Comparison of ENCODE assay signal across 13 cellular contexts in the genomic region with DNA sequence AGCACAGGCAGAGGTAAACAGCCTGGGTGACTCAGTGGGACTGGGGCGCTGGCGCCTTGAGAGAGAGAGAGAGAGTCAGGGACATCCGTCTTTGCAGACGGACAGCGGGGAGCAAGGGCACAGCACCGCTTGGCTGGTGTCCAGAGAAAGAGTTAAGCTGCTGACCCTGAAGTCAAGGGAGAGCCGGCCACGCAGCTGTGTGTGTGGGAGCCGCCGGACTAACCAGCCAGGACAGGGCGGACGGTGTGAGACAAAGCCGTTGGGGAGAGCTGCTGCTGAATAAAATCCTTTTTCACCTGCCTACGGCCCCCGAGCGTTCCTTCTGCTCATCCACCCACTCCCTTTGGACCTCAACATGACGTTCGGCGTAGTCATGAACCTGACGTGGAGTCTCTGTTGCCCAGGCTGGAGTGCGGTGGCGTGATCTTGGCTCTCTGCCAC. TPM values are rescaled to one million over a fixed set of nuclear protein-coding genes. Genes with fewer than 3 reads are reported as not detected.
DNase-seq lines count a peak whose midpoint lies in the region; ATAC-seq and TF ChIP-seq lines count a peak whose summit lies in the region.
"Had no signal": no experiment of that assay in that cellular context is flagged by ENCODE, and none has a peak within 500 bp of the region (broad histone marks: within the 10 kb centered on the region; RNA-seq: fewer than 3 reads in every experiment).

No MANE protein-coding gene starts in this region.

- H4K91ac ChIP-seq in neuronal stem cell (ENCODE audit: low read depth, low read length, poor library complexity), result no peak overlapping the region

- H3K27ac Mint-ChIP-seq in progenitor cell of endocrine pancreas, result no peak overlapping the region
- no peak overlapping the region for H3K27ac Mint-ChIP-seq in activated T-cell treated with anti-CD3 and anti-CD28 coated beads, Interleukin-2, amount 50 U/mL, for 24 hours
- H3K27ac Mint-ChIP-seq: activated CD8-positive, alpha-beta memory T cell treated with anti-CD3 and anti-CD28 coated beads, Interleukin-2, amount 10 ng/mL, durations not matched to agents 7 days and 5 days; activated naive CD8-positive, alpha-beta T cell treated with anti-CD3 and anti-CD28 coated beads for 36 hours had no signal

- WGBS in SK-N-SH (ENCODE audit: low lambda C conversion rate), result 83% methylated on average over 19 of the region's 22 CpGs
- no CpG with 5 or more reads among the region's 22 CpGs for WGBS in neuronal stem cell (ENCODE audit: extremely low coverage in 2 of 2, insufficient read length in 2 of 2, insufficient replicate concordance in 1 of 2), 2 donors
- WGBS in aorta, 2 donors, result 43 to 48% methylated on average over 22 of the region's 22 CpGs

- no peak overlapping the region for H3K4me2 ChIP-seq in SK-N-SH
- no peak overlapping the region for H3K4me2 ChIP-seq in neuronal stem cell (ENCODE audit: insufficient read depth, low read length, poor library complexity, severe bottlenecking)

- peaks cover 7% of the 10 kb centered on the region for H3K79me1 ChIP-seq in neuronal stem cell (ENCODE audit: low read depth, low read length)

- H3K4me1 Mint-ChIP-seq in progenitor cell of endocrine pancreas (ENCODE audit: low read depth), result no peaks in the 10 kb centered on the region
- H3K4me1 Mint-ChIP-seq in activated T-cell treated with anti-CD3 and anti-CD28 coated beads, Interleukin-2, amount 50 U/mL, for 24 hours (ENCODE audit: low read depth), result peaks cover 7% of the 10 kb centered on the region
- H3K4me1 Mint-ChIP-seq: activated CD8-positive, alpha-beta memory T cell treated with anti-CD3 and anti-CD28 coated beads, Interleukin-2, amount 10 ng/mL, durations not matched to agents 7 days and 5 days; activated naive CD8-positive, alpha-beta T cell treated with anti-CD3 and anti-CD28 coated beads for 36 hours had no signal

- no peaks in the 10 kb centered on the region for H3F3A ChIP-seq in SK-N-SH (replicated peaks; ENCODE audit: insufficient read depth)

- H2BK120ac ChIP-seq in neuronal stem cell (ENCODE audit: low read depth, low read length), result no peak overlapping the region

- no peak overlapping the region for H3K14ac ChIP-seq in neuronal stem cell (ENCODE audit: low read length)

- H3K9me2 ChIP-seq in SK-N-SH, result no peaks in the 10 kb centered on the region

- H2AFZ ChIP-seq in SK-N-SH (ENCODE audit: low read depth), result no peak overlapping the region
- H2AFZ ChIP-seq in neuronal stem cell (ENCODE audit: low read length), result no peak overlapping the region

- H2BK15ac ChIP-seq in neuronal stem cell (ENCODE audit: low read length), result no peak overlapping the region

- H4K8ac ChIP-seq in neuronal stem cell (ENCODE audit: low read depth, low read length), result no peak overlapping the region

- no peaks in the 10 kb centered on the region for H3K36me3 Mint-ChIP-seq in progenitor cell of endocrine pancreas (ENCODE audit: insufficient read depth)
- H3K36me3 Mint-ChIP-seq in activated T-cell treated with anti-CD3 and anti-CD28 coated beads, Interleukin-2, amount 50 U/mL, for 24 hours (ENCODE audit: low read depth), result no peaks in the 10 kb centered on the region
- H3K36me3 Mint-ChIP-seq: activated CD8-positive, alpha-beta memory T cell treated with anti-CD3 and anti-CD28 coated beads, Interleukin-2, amount 10 ng/mL, durations not matched to agents 7 days and 5 days; activated naive CD8-positive, alpha-beta T cell treated with anti-CD3 and anti-CD28 coated beads for 36 hours had no signal

- no peak for TF ChIP-seq EP300 in SK-N-SH (IDR thresholded peaks at IDR 0.05; ENCODE audit: borderline replicate concordance in 1 of 2, low read depth in 1 of 2, low read length in 1 of 2)

- no peak overlapping the region for H3K23ac ChIP-seq in neuronal stem cell (ENCODE audit: low read depth, low read length, poor library complexity)

- no peak for TF ChIP-seq RAD21 in SK-N-SH (IDR thresholded peaks at IDR 0.05; ENCODE audit: low read length)

- H3K9me3 ChIP-seq in SK-N-SH (no peaks in the 10 kb centered on the region), neuronal stem cell (replicated peaks in 1 of 2; ENCODE audit: control insufficient read depth in 2 of 2, insufficient read depth in 1 of 2, low read depth in 1 of 2, low read length in 2 of 2) (no peaks in the 10 kb centered on the region), aorta (ENCODE audit: control insufficient read depth, low read length) (no peaks in the 10 kb centered on the region)
- H3K9me3 ChIP-seq: tibial artery had no signal

- H2AK5ac ChIP-seq in neuronal stem cell (ENCODE audit: low read depth, low read length), result peak overlapping the region; percentile 5

- no peaks in the 10 kb centered on the region; a peak in 1 of 4 replicates for H3K4me1 ChIP-seq in SK-N-SH (ENCODE audit: control insufficient read depth in 1 of 2, insufficient read depth in 2 of 2, low read depth in 1 of 2, low read length in 1 of 2)
- peaks cover 0 to 6% of the 10 kb centered on the region in 2 donors for H3K4me1 ChIP-seq in neuronal stem cell (ENCODE audit: control insufficient read depth in 2 of 2, insufficient read depth in 1 of 2, low read depth in 1 of 2, low read length in 2 of 2)
- no peaks in the 10 kb centered on the region for H3K4me1 ChIP-seq in aorta (ENCODE audit: control insufficient read depth in 1 of 2, insufficient read depth in 2 of 2, low read length in 2 of 2)

- intact Hi-C loops in Right ventricle myocardium superior (cut with DNase I) (no loop called here), aorta (cut with DNase I) (no loop called here)

- H3K4me3 ChIP-seq in SK-N-SH (ENCODE audit: low read depth in 2 of 2, low read length in 1 of 2) (no peak overlapping the region), neuronal stem cell (ENCODE audit: low read length in 2 of 2) (no peak overlapping the region), aorta (ENCODE audit: low read length in 2 of 2) (no peak overlapping the region)
- H3K4me3 ChIP-seq: tibial artery had no signal

- H3K9ac ChIP-seq in SK-N-SH, result no peak overlapping the region
- H3K9ac ChIP-seq in neuronal stem cell (ENCODE audit: low read depth, low read length, poor library complexity), result no peak overlapping the region

- H3K79me2 ChIP-seq in SK-N-SH (ENCODE audit: insufficient read depth), result no peaks in the 10 kb centered on the region

- H3K27me3 ChIP-seq in SK-N-SH (ENCODE audit: insufficient read depth), result no peaks in the 10 kb centered on the region
- peaks cover 0 to 44% (median 0%) of the 10 kb centered on the region in 3 experiments for H3K27me3 ChIP-seq in neuronal stem cell (ENCODE audit: control insufficient read depth in 3 of 3, insufficient read depth in 3 of 3, low read depth in 1 of 3, low read length in 3 of 3)
- H3K27me3 ChIP-seq in aorta (ENCODE audit: control insufficient read depth in 1 of 2, insufficient read depth in 2 of 2, low read length in 1 of 2), result peaks cover 0 to 1% of the 10 kb centered on the region in 2 donors

- TF ChIP-seq CTCF in SK-N-SH (IDR thresholded peaks at IDR 0.05) (no peak), progenitor cell of endocrine pancreas (IDR thresholded peaks at IDR 0.05; ENCODE audit: unreplicated experiment) (no peak)

- H3K4me3 Mint-ChIP-seq in progenitor cell of endocrine pancreas (ENCODE audit: low read depth), result no peak overlapping the region
- H3K4me3 Mint-ChIP-seq in activated T-cell treated with anti-CD3 and anti-CD28 coated beads, Interleukin-2, amount 50 U/mL, for 24 hours, result no peak overlapping the region
- H3K4me3 Mint-ChIP-seq: activated CD8-positive, alpha-beta memory T cell treated with anti-CD3 and anti-CD28 coated beads, Interleukin-2, amount 10 ng/mL, durations not matched to agents 7 days and 5 days; activated naive CD8-positive, alpha-beta T cell treated with anti-CD3 and anti-CD28 coated beads for 36 hours had no signal

- no peaks in the 10 kb centered on the region for H4K20me1 ChIP-seq in SK-N-SH (ENCODE audit: insufficient read depth)

- CTCF ChIA-PET in SK-N-SH (lab: Yijun Ruan, JAX), result interaction anchor here (0.8 to 1.7 kb wide), 4 partner anchors 19 to 55 kb away, joined by 3 to 5 read pairs (median 3); no protein-coding TSS in a partner anchor

- no peaks in the 10 kb centered on the region for H3K9me3 Mint-ChIP-seq in progenitor cell of endocrine pancreas (ENCODE audit: low read depth)
- no peaks in the 10 kb centered on the region for H3K9me3 Mint-ChIP-seq in activated T-cell treated with anti-CD3 and anti-CD28 coated beads, Interleukin-2, amount 50 U/mL, for 24 hours
- H3K9me3 Mint-ChIP-seq: activated naive CD8-positive, alpha-beta T cell treated with anti-CD3 and anti-CD28 coated beads for 36 hours had no signal

- H2BK5ac ChIP-seq in neuronal stem cell (ENCODE audit: low read length), result no peak overlapping the region

- no peak overlapping the region for H3K18ac ChIP-seq in neuronal stem cell (ENCODE audit: low read length)

- POLR2A ChIA-PET in SK-N-SH (lab: Yijun Ruan, JAX), result no interaction called here

- no peaks in the 10 kb centered on the region for H3K27me3 Mint-ChIP-seq in progenitor cell of endocrine pancreas
- H3K27me3 Mint-ChIP-seq in activated T-cell treated with anti-CD3 and anti-CD28 coated beads, Interleukin-2, amount 50 U/mL, for 24 hours, result peaks cover 28% of the 10 kb centered on the region

- peak; percentile 38 for DNase-seq in SK-N-SH
- peak; percentile 61 for DNase-seq in Right ventricle myocardium superior
- no peak for DNase-seq in neuronal stem cell (ENCODE audit: low spot score)
- DNase-seq in aorta, result no peak
- DNase-seq in progenitor cell of endocrine pancreas (ENCODE audit: low spot score, unreplicated experiment), result no peak
- DNase-seq in activated T-cell treated with anti-CD3 and anti-CD28 coated beads, Interleukin-2, amount 50 U/mL, for 24 hours, result no peak
- DNase-seq in occipital lobe (lab: John Stamatoyannopoulos, UW), result no peak
- DNase-seq: activated CD8-positive, alpha-beta memory T cell treated with anti-CD3 and anti-CD28 coated beads, Interleukin-2, amount 10 ng/mL, durations not matched to agents 7 days and 5 days; activated naive CD8-positive, alpha-beta T cell treated with anti-CD3 and anti-CD28 coated beads for 36 hours; tibial artery had no signal

- H3K27ac ChIP-seq in SK-N-SH (ENCODE audit: low read depth in 2 of 2, low read length in 1 of 2) (no peak overlapping the region), neuronal stem cell (replicated peaks; ENCODE audit: low read length) (no peak overlapping the region), aorta (ENCODE audit: low read depth in 1 of 2, low read length in 2 of 2) (no peak overlapping the region)
- H3K27ac ChIP-seq: RWPE1, tibial artery had no signal

- ATAC-seq in SK-N-SH treated with all-trans-retinoic acid at 6 μM for 48 hours (no peak), Right ventricle myocardium superior (ENCODE audit: poor library complexity) (peak; percentile 64), aorta (ENCODE audit: low FRiP score) (peak; percentile 14)
- ATAC-seq: activated CD8-positive, alpha-beta memory T cell treated with anti-CD3 and anti-CD28 coated beads, Interleukin-2, amount 10 ng/mL, durations not matched to agents 7 days and 5 days had no signal

- H2BK12ac ChIP-seq in neuronal stem cell (ENCODE audit: low read length), result no peak overlapping the region

- H3K36me3 ChIP-seq in SK-N-SH (replicated peaks in 1 of 2; ENCODE audit: control insufficient read depth in 1 of 2, insufficient read depth in 2 of 2, low read length in 1 of 2) (no peaks in the 10 kb centered on the region), neuronal stem cell (replicated peaks in 1 of 2; ENCODE audit: control insufficient read depth in 2 of 2, insufficient read depth in 2 of 2, low read length in 2 of 2) (no peaks in the 10 kb centered on the region), aorta (ENCODE audit: control insufficient read depth in 1 of 2, insufficient read depth in 2 of 2, low read length in 1 of 2) (no peaks in the 10 kb centered on the region)
- H3K36me3 ChIP-seq: tibial artery had no signal

- no peak overlapping the region for H3K4ac ChIP-seq in neuronal stem cell (ENCODE audit: low read length)

RNA-seq across cellular contexts. Expression of gene CFAP74, which starts 14.5 kb away (rescaled TPM):
- polyA plus RNA-seq in SK-N-SH (2012; rRNA removed), result not detected in 2 replicates
- 0.01 and 0.04 TPM in 2 replicates for polyA plus RNA-seq in SK-N-SH (2012; cell fraction: cytosol; rRNA removed)
- polyA plus RNA-seq in SK-N-SH (2012; cell fraction: nucleus; rRNA removed), result 0.04 and 0.29 TPM in 2 replicates
- not detected for total RNA-seq in Right ventricle myocardium superior
- 0.31 TPM for polyA plus RNA-seq in neuronal stem cell (2013, experiment 1 of 2)
- polyA plus RNA-seq in neuronal stem cell (2013, experiment 2 of 2), result 0.22 TPM
- under 1 TPM in 1 of 2 donors, not detected in 1; 0.36 TPM for total RNA-seq in aorta
- polyA plus RNA-seq in aorta, result not detected
- 0.36 and 0.93 TPM in 2 replicates for total RNA-seq in progenitor cell of endocrine pancreas
- total RNA-seq in occipital lobe, result 0.47 TPM
- total RNA-seq: activated CD8-positive, alpha-beta memory T cell treated with anti-CD3 and anti-CD28 coated beads, Interleukin-2, amount 10 ng/mL, durations not matched to agents 7 days and 5 days; dermis microvascular lymphatic vessel endothelial cell had no signal

RNA-seq across cellular contexts. Expression of gene GABRD, which starts 30.0 kb away (rescaled TPM):
- 0.07 and 0.10 TPM in 2 replicates for polyA plus RNA-seq in SK-N-SH (2012; rRNA removed)
- 0.08 and 0.22 TPM in 2 replicates for polyA plus RNA-seq in SK-N-SH (2012; cell fraction: cytosol; rRNA removed)
- 0.11 and 0.12 TPM in 2 replicates for polyA plus RNA-seq in SK-N-SH (2012; cell fraction: nucleus; rRNA removed)
- 0.43 TPM for total RNA-seq in Right ventricle myocardium superior
- 0.08 TPM for polyA plus RNA-seq in neuronal stem cell (2013, experiment 1 of 2)
- 0.04 TPM for polyA plus RNA-seq in neuronal stem cell (2013, experiment 2 of 2)
- total RNA-seq in aorta, result 1 to 10 TPM in 1 of 2 donors, under 1 TPM in 1; 0.49 to 1.2 TPM
- not detected for polyA plus RNA-seq in aorta
- not detected in 2 replicates for total RNA-seq in progenitor cell of endocrine pancreas
- 0.62 TPM for total RNA-seq in occipital lobe
- total RNA-seq: activated CD8-positive, alpha-beta memory T cell treated with anti-CD3 and anti-CD28 coated beads, Interleukin-2, amount 10 ng/mL, durations not matched to agents 7 days and 5 days; activated naive CD8-positive, alpha-beta T cell treated with anti-CD3 and anti-CD28 coated beads for 36 hours had no signal

Comparison
In these comparisons a context has a peak if more than half of its experiments do, and no peak if none do; other contexts are left out.
1. DNase-seq: peak in SK-N-SH (single experiment) and Right ventricle myocardium superior (single experiment); none in neuronal stem cell (single experiment), aorta (0 of 2), progenitor cell of endocrine pancreas (single experiment), activated T-cell treated with anti-CD3 and anti-CD28 coated beads, Interleukin-2, amount 50 U/mL, for 24 hours (single experiment) and occipital lobe (single experiment).